Comparison of ENCODE assay signal across 8 cellular contexts in the genomic region with DNA sequence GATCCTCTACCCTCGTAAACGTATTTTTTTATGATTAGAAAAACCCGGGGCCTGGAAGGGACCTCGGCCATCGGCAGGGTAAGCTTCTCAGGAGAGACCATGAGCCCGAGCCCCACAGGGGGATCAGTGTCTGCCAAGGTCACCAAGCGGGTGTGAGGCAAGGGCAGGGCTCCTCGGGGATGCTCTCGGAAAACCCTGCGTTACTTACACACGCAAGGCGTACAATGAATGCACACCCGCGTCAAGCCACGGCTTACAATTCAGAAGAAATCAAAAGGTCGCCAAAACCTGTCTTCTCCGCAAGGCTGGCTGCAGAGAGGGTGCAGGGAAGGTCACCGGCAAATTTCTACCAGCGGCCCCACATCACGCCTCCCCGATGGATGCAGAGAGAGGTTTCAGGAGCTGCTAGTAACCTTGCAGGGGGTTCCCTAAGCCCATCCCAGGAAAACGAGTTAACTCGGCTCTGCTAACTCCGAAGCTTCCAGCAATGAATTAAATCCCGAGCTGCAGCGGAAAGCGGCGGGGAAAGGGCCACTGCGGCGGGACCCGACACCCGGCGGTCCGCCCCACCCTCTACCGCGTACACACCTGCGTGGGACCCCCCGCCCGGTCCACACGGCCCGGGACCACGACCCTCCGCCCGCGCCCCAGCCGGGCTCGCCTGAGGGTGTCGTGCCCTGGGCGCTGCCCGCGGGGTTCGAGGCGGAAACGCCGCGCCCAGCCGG. TPM values are rescaled to one million over a fixed set of nuclear protein-coding genes. Genes with fewer than 3 reads are reported as not detected.
DNase-seq lines count a peak whose midpoint lies in the region; ATAC-seq and TF ChIP-seq lines count a peak whose summit lies in the region.

No MANE protein-coding gene starts in this region.

- TF ChIP-seq CTCF in 22Rv1 (IDR thresholded peaks at IDR 0.05) = no peak
- no peak for TF ChIP-seq CTCF in Panc1 (IDR thresholded peaks at IDR 0.05)
- TF ChIP-seq CTCF in right atrium auricular region (IDR thresholded peaks at IDR 0.05) = no peak
- no peak for TF ChIP-seq CTCF in gastrocnemius medialis (IDR thresholded peaks at IDR 0.05 in 4 of 5, conservative IDR thresholded peaks at IDR 0.05 in 1 of 5)

- 0 out of 2 replicates have a peak, but pooled peaks cover 3% of the 10 kb centered on the region for H3K27me3 ChIP-seq in Panc1 (ENCODE audit: control insufficient read depth, insufficient read depth, low read length)
- H3K27me3 ChIP-seq in right atrium auricular region = no peaks in the 10 kb centered on the region
- H3K27me3 ChIP-seq in gastrocnemius medialis = no peaks in the 10 kb centered on the region

- no peaks in the 10 kb centered on the region for H3K9me3 ChIP-seq in Panc1 (ENCODE audit: control insufficient read depth, insufficient read depth, low read depth, low read length)
- H3K9me3 ChIP-seq in right atrium auricular region = no peaks in the 10 kb centered on the region
- H3K9me3 ChIP-seq in gastrocnemius medialis = no peaks in the 10 kb centered on the region

- H3K4me3 ChIP-seq in Panc1 (ENCODE audit: low read depth in 2 of 2, low read length in 2 of 2) = peak overlapping the region; percentile 64 to 86
- H3K4me3 ChIP-seq in right atrium auricular region = peak overlapping the region; percentile 74 to 82
- peak overlapping the region; percentile 53 to 87 (median 72) for H3K4me3 ChIP-seq in gastrocnemius medialis

- H3K4me1 ChIP-seq in Panc1 (ENCODE audit: control insufficient read depth, insufficient read depth, low read length) (peaks cover 17% of the 10 kb centered on the region), right atrium auricular region (peaks cover 0 to 35% of the 10 kb centered on the region in 2 donors), gastrocnemius medialis (peaks cover 29 to 33% of the 10 kb centered on the region in 2 donors)

- CTCF ChIA-PET in Panc1 (lab: Charles Lee) = interaction anchor here (0.6 to 1.0 kb wide), 2 partner anchors 45 to 163 kb away, joined by 4 read pairs; no protein-coding TSS in a partner anchor

- TF ChIP-seq POLR2A in gastrocnemius medialis (IDR thresholded peaks at IDR 0.05) = no peak

- H3K36me3 ChIP-seq in Panc1 (ENCODE audit: control insufficient read depth, insufficient read depth, low read length) (no peaks in the 10 kb centered on the region), right atrium auricular region (no peaks in the 10 kb centered on the region), gastrocnemius medialis (no peaks in the 10 kb centered on the region)

- POLR2A ChIA-PET in Panc1 (lab: Charles Lee) = no interaction called here

- peaks cover 3 to 9% of the 10 kb centered on the region in 2 donors for H3K36me3 Mint-ChIP-seq in activated naive CD4-positive, alpha-beta T cell treated with anti-CD3 and anti-CD28 coated beads, Interleukin-2, amount 50 U/mL, for 72 hours

- no TSS peak for BruUV-seq in Panc1 (replicated peaks; lab: Mats Ljungman, UMichigan)

- H3K27ac Mint-ChIP-seq in activated naive CD4-positive, alpha-beta T cell treated with anti-CD3 and anti-CD28 coated beads, Interleukin-2, amount 50 U/mL, for 72 hours = peak overlapping the region; percentile 13 to 27

- intact Hi-C loops in Panc1 (cut with micrococcal nuclease; ENCODE audit: unreplicated experiment) = loop anchor here (10.0 kb wide), 1 partner anchor 177 kb away; no protein-coding TSS in a partner anchor
- intact Hi-C loops in gastrocnemius medialis (cut with DNase I; ENCODE audit: low total_unique reads) = loop anchor here (1.0 to 10.0 kb wide), 5 partner anchors 61 to 181 kb away; no protein-coding TSS in a partner anchor

- H3K9me3 Mint-ChIP-seq in activated naive CD4-positive, alpha-beta T cell treated with anti-CD3 and anti-CD28 coated beads, Interleukin-2, amount 50 U/mL, for 72 hours = peaks cover 0 to 2% of the 10 kb centered on the region in 2 donors

- in situ Hi-C loops in Panc1 (cut with HindIII; ENCODE audit: low pct_unique_long_range_greater_than_20kb, low sequenced_read_pairs) = no loop called here
- in situ Hi-C loops in gastrocnemius medialis (cut with MboI; ENCODE audit: low sequenced_read_pairs in 4 of 4) = loop anchor here in 3 of 4 donors (5.0 to 10.0 kb wide), 3 partner anchors 63 to 189 kb away; no protein-coding TSS in a partner anchor

- H3K27ac ChIP-seq in 22Rv1 (peak overlapping the region; percentile 65), Panc1 (ENCODE audit: low read length) (no peak overlapping the region), right atrium auricular region (peak overlapping the region; percentile 80), gastrocnemius medialis (peak overlapping the region; percentile 82 to 92 (median 88))

- ATAC-seq in GM18907 (IDR thresholded peaks at IDR 0.05; ENCODE audit: unreplicated experiment) (peak; percentile 6), Panc1 (peak; percentile 15), gastrocnemius medialis (peak; percentile 7 to 9), GM21390 (IDR thresholded peaks at IDR 0.05; ENCODE audit: unreplicated experiment) (no peak), HG03520 (IDR thresholded peaks at IDR 0.05; ENCODE audit: unreplicated experiment) (no peak)
- ATAC-seq in activated naive CD4-positive, alpha-beta T cell treated with anti-CD3 and anti-CD28 coated beads, Interleukin-2, amount 50 U/mL, for 72 hours = peak; percentile 24 to 32

- no peak for DNase-seq in Panc1 (ENCODE audit: low read depth, low spot score)
- DNase-seq in activated naive CD4-positive, alpha-beta T cell treated with anti-CD3 and anti-CD28 coated beads, Interleukin-2, amount 50 U/mL, for 72 hours (ENCODE audit: low spot score in 2 of 2) = peak; percentile 37 to 59
- DNase-seq in right atrium auricular region (ENCODE audit: low spot score) = no peak
- peak in 1 of 2 donors; percentile 34 for DNase-seq in gastrocnemius medialis

RNA-seq across cellular contexts. Expression of a gene that starts 0.6 kb away (rescaled TPM):
- 5.0 TPM for total RNA-seq in Panc1 (2021; ENCODE audit: unreplicated experiment)
- 1.4 TPM for polyA plus RNA-seq in Panc1 (2012; ENCODE audit: insufficient read length)
- 1 to 10 TPM; 8.9 TPM for total RNA-seq in activated naive CD4-positive, alpha-beta T cell treated with anti-CD3 and anti-CD28 coated beads, Interleukin-2, amount 50 U/mL, for 72 hours
- total RNA-seq in right atrium auricular region = 10 to 100 TPM in 1 of 2 donors, 1 to 10 TPM in 1; 5.5 to 20.4 TPM
- 10 to 100 TPM; 12.6 to 26.0 (median 21.8) TPM for total RNA-seq in gastrocnemius medialis

Comparison
In these comparisons a context has a peak if more than half of its experiments do, and no peak if none do; other contexts are left out.
1. ATAC-seq: peak in GM18907 (single experiment), Panc1 (single experiment), activated naive CD4-positive, alpha-beta T cell treated with anti-CD3 and anti-CD28 coated beads, Interleukin-2, amount 50 U/mL, for 72 hours (2 of 2) and gastrocnemius medialis (2 of 2); none in GM21390 (single experiment) and HG03520 (single experiment).
2. DNase-seq: peak in activated naive CD4-positive, alpha-beta T cell treated with anti-CD3 and anti-CD28 coated beads, Interleukin-2, amount 50 U/mL, for 72 hours (2 of 2); none in Panc1 (single experiment) and right atrium auricular region (single experiment).
3. Peak in every context shown above with its lines, with median percentiles within 50 percentile points of each other: H3K4me3 ChIP-seq.